2 cellular contexts compared by ENCODE assay signal in genomic region chrX:65671286-65671685, GRCh38.
TF ChIP-seq lines count a peak whose summit lies in the region.

No MANE protein-coding gene starts in this region.

TF ChIP-seq in SK-N-SH, 30 proteins besides CTCF, POLR2A, EP300 and RAD21 (continued from another document):
- TF ChIP-seq TEAD4 (IDR thresholded peaks at IDR 0.05; ENCODE audit: borderline replicate concordance, insufficient read depth) (no peak), IRF3 (IDR thresholded peaks at IDR 0.05; ENCODE audit: low read depth, low read length) (no peak), TAF1 (IDR thresholded peaks at IDR 0.05; ENCODE audit: borderline replicate concordance, low read depth, low read length) (no peak), POLR2AphosphoS5 (IDR thresholded peaks at IDR 0.05; ENCODE audit: low read depth, low read length) (no peak), YY1 (IDR thresholded peaks at IDR 0.05; ENCODE audit: low read depth) (no peak), GABPA (IDR thresholded peaks at IDR 0.05; ENCODE audit: low read depth) (no peak), MXI1 (IDR thresholded peaks at IDR 0.05; ENCODE audit: low read depth, low read length) (no peak), PBX3 (IDR thresholded peaks at IDR 0.05) (no peak), SIN3A (IDR thresholded peaks at IDR 0.05; ENCODE audit: borderline replicate concordance, low read depth, low read length) (no peak), REST (IDR thresholded peaks at IDR 0.05; ENCODE audit: low read depth, low read length) (no peak), RXRA (IDR thresholded peaks at IDR 0.05; ENCODE audit: borderline replicate concordance, low read depth) (no peak), TCF12 (IDR thresholded peaks at IDR 0.05) (no peak)

TF ChIP-seq in SK-N-SH treated with all-trans-retinoic acid at 6 μM for 48 hours, 23 proteins besides CTCF, POLR2A, EP300 and RAD21 (continued from another document):
- no peak for TF ChIP-seq PATZ1 (CRISPR knock-in tag; IDR thresholded peaks at IDR 0.05; ENCODE audit: borderline replicate concordance)
- TF ChIP-seq TSHZ2 (CRISPR knock-in tag; IDR thresholded peaks at IDR 0.05): no peak
- TF ChIP-seq PPARA (CRISPR knock-in tag; IDR thresholded peaks at IDR 0.05; ENCODE audit: borderline replicate concordance): no peak
- TF ChIP-seq POU6F1 (CRISPR knock-in tag; IDR thresholded peaks at IDR 0.05; ENCODE audit: borderline replicate concordance, low read depth): no peak
- TF ChIP-seq TCF4 (CRISPR knock-in tag; IDR thresholded peaks at IDR 0.05; ENCODE audit: borderline replicate concordance): no peak
TF ChIP-seq in SK-N-SH treated with all-trans-retinoic acid at 6 μM for 48 hours: peak in this region for 0.
